Comparison of ENCODE assay signal across 8 cellular contexts in genomic region chr3:108818404-108818803, GRCh38. TPM values are rescaled to one million over a fixed set of nuclear protein-coding genes. Genes with fewer than 3 reads are reported as not detected.
DNase-seq lines count a peak whose midpoint lies in the region; ATAC-seq and TF ChIP-seq lines count a peak whose summit lies in the region.

No MANE protein-coding gene starts in this region.

- H3K14ac ChIP-seq in neuronal stem cell (ENCODE audit: low read length): no peak overlapping the region

- TF ChIP-seq CTCF in Calu3 (IDR thresholded peaks at IDR 0.05; ENCODE audit: unreplicated experiment) (peak; percentile 15), glutamatergic neuron (IDR thresholded peaks at IDR 0.05; ENCODE audit: partially characterized antibody, unreplicated experiment) (no peak)

- H3K23ac ChIP-seq in neuronal stem cell (ENCODE audit: low read depth, low read length, poor library complexity): no peak overlapping the region

- H2AFZ ChIP-seq in neuronal stem cell (ENCODE audit: low read length): no peak overlapping the region

- no peak overlapping the region for H2AK5ac ChIP-seq in neuronal stem cell (ENCODE audit: low read depth, low read length)

- H3K9ac ChIP-seq in neuronal stem cell (ENCODE audit: low read depth, low read length, poor library complexity): no peak overlapping the region

- H3K4me1 Mint-ChIP-seq in Calu3 (ENCODE audit: low read depth, unreplicated experiment) (peaks cover 7% of the 10 kb centered on the region), glutamatergic neuron (ENCODE audit: low read depth, unreplicated experiment) (no peaks in the 10 kb centered on the region)

- H3K9me3 Mint-ChIP-seq in Calu3 (ENCODE audit: low read depth, unreplicated experiment) (no peaks in the 10 kb centered on the region), glutamatergic neuron (ENCODE audit: unreplicated experiment) (no peaks in the 10 kb centered on the region)

- H3K18ac ChIP-seq in neuronal stem cell (ENCODE audit: low read length): no peak overlapping the region

- H3K36me3 Mint-ChIP-seq in Calu3 (ENCODE audit: insufficient read depth, unreplicated experiment): no peaks in the 10 kb centered on the region
- H3K36me3 Mint-ChIP-seq in glutamatergic neuron (ENCODE audit: unreplicated experiment): no peaks in the 10 kb centered on the region

- CTCF ChIA-PET in Calu3 (lab: Charles Lee): interaction anchor here (0.6 to 0.7 kb wide), 3 partner anchors 28 to 500 kb away, joined by 3 to 6 read pairs (median 4); no protein-coding TSS in a partner anchor

- H4K8ac ChIP-seq in neuronal stem cell (ENCODE audit: low read depth, low read length): no peak overlapping the region

- BruUV-seq in Calu3 (replicated peaks; lab: Mats Ljungman, UMichigan): no TSS peak

- no peak overlapping the region for H2BK15ac ChIP-seq in neuronal stem cell (ENCODE audit: low read length)

- H3K27me3 Mint-ChIP-seq in Calu3 (ENCODE audit: unreplicated experiment): no peaks in the 10 kb centered on the region
- H3K27me3 Mint-ChIP-seq in glutamatergic neuron (ENCODE audit: unreplicated experiment): no peaks in the 10 kb centered on the region

- no CpG with 5 or more reads among the region's 2 CpGs for WGBS in neuronal stem cell (ENCODE audit: extremely low coverage in 2 of 2, insufficient read length in 2 of 2, insufficient replicate concordance in 1 of 2), 2 donors

- H3K27me3 ChIP-seq in neuronal stem cell (ENCODE audit: control insufficient read depth in 3 of 3, insufficient read depth in 3 of 3, low read depth in 1 of 3, low read length in 3 of 3): no peaks in the 10 kb centered on the region

- ATAC-seq in GM19452 (IDR thresholded peaks at IDR 0.05; ENCODE audit: unreplicated experiment) (peak; percentile 66), HG03520 (IDR thresholded peaks at IDR 0.05; ENCODE audit: unreplicated experiment) (peak; percentile 87)

- intact Hi-C loops in Calu3 (cut with micrococcal nuclease; ENCODE audit: unreplicated experiment): loop anchor here (1.0 to 5.0 kb wide), 2 partner anchors 156 to 326 kb away; no protein-coding TSS in a partner anchor

- no peak overlapping the region for H2BK12ac ChIP-seq in neuronal stem cell (ENCODE audit: low read length)

- no peak overlapping the region for H4K91ac ChIP-seq in neuronal stem cell (ENCODE audit: low read depth, low read length, poor library complexity)

- no peaks in the 10 kb centered on the region for H3K9me3 ChIP-seq in neuronal stem cell (replicated peaks in 1 of 2; ENCODE audit: control insufficient read depth in 2 of 2, insufficient read depth in 1 of 2, low read depth in 1 of 2, low read length in 2 of 2)

- no peak overlapping the region for H3K4me3 Mint-ChIP-seq in Calu3 (ENCODE audit: low read depth, unreplicated experiment)
- no peak overlapping the region for H3K4me3 Mint-ChIP-seq in glutamatergic neuron (ENCODE audit: unreplicated experiment)

- no peaks in the 10 kb centered on the region for H3K4me1 ChIP-seq in neuronal stem cell (ENCODE audit: control insufficient read depth in 2 of 2, insufficient read depth in 1 of 2, low read depth in 1 of 2, low read length in 2 of 2)

- no peak overlapping the region for H3K27ac ChIP-seq in neuronal stem cell (replicated peaks; ENCODE audit: low read length)

- H3K4ac ChIP-seq in neuronal stem cell (ENCODE audit: low read length): no peak overlapping the region

- H3K36me3 ChIP-seq in neuronal stem cell (replicated peaks in 1 of 2; ENCODE audit: control insufficient read depth in 2 of 2, insufficient read depth in 2 of 2, low read length in 2 of 2): no peaks in the 10 kb centered on the region

- no peak overlapping the region for H2BK5ac ChIP-seq in neuronal stem cell (ENCODE audit: low read length)

- H3K79me1 ChIP-seq in neuronal stem cell (ENCODE audit: low read depth, low read length): no peaks in the 10 kb centered on the region

- no peak overlapping the region for H3K27ac Mint-ChIP-seq in Calu3 (ENCODE audit: unreplicated experiment)
- H3K27ac Mint-ChIP-seq in glutamatergic neuron (ENCODE audit: unreplicated experiment): no peak overlapping the region

- no peak overlapping the region for H2BK120ac ChIP-seq in neuronal stem cell (ENCODE audit: low read depth, low read length)

- DNase-seq in Calu3 (peak; percentile 53), SK-N-DZ (ENCODE audit: low spot score) (peak; percentile 17), amniotic epithelial cell (ENCODE audit: low read depth) (peak; percentile 10), neuronal stem cell (ENCODE audit: low spot score) (peak; percentile 11), NCI-H2196 (lab: John Stamatoyannopoulos, UW; ENCODE audit: unreplicated experiment) (no peak), glutamatergic neuron (no peak)

- H3K4me3 ChIP-seq in neuronal stem cell (ENCODE audit: low read length in 2 of 2): no peak overlapping the region

- no peak overlapping the region for H3K4me2 ChIP-seq in neuronal stem cell (ENCODE audit: insufficient read depth, low read length, poor library complexity, severe bottlenecking)

RNA-seq across cellular contexts. Expression of gene TRAT1, which starts 4.2 kb away (rescaled TPM):
- total RNA-seq in Calu3 (2022): not detected in 2 replicates
- polyA plus RNA-seq in SK-N-DZ (2014; cell fraction: cytosol; rRNA removed): not detected in 2 replicates
- not detected in 2 replicates for polyA plus RNA-seq in SK-N-DZ (2014; cell fraction: nucleus; rRNA removed)
- not detected for polyA plus RNA-seq in neuronal stem cell (2013, experiment 1 of 2)
- not detected for polyA plus RNA-seq in neuronal stem cell (2013, experiment 2 of 2)
- not detected for total RNA-seq in glutamatergic neuron (ENCODE audit: unreplicated experiment)

Comparison
In these comparisons a context has a peak if more than half of its experiments do, and no peak if none do; other contexts are left out.
1. DNase-seq: peak in Calu3 (single experiment), SK-N-DZ (single experiment), amniotic epithelial cell (single experiment) and neuronal stem cell (single experiment); none in NCI-H2196 (single experiment) and glutamatergic neuron (single experiment).